In the genomic region with DNA sequence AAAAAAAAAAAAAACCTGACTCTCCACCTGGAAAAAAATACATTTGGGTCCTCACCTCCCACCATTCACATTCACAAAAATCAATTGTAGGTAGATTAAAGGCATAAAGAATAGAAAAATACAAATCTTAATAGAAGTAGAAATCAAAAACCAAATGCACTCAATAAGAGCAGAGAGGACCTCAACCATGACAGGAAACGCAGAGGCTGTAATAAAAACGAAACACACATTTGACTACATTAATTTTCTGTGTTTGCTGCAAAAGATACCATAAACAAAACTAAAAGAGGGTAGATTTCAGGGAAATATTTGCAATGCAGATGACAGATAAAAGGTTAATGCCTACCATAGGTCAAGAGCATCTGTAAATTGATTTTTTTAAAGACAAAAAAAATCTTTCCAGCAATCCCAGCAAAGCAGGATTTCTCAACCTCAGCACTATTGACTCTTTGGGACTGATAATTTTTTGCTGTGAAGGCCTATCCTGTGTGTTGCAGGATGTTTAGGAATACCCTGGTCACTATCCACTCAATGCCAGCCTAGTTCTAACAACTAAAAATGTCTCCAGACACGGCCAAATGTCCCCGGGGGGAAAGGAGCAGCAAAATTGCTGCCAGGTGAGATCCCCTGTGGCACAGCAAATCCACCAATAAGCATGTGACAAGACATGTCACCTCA, we compare ENCODE assay signal across 19 cellular contexts. TPM values are rescaled to one million over a fixed set of nuclear protein-coding genes. Genes with fewer than 3 reads are reported as not detected.
DNase-seq lines count a peak whose midpoint lies in the region; ATAC-seq, FAIRE-seq and TF ChIP-seq lines count a peak whose summit lies in the region.
"Had no signal": no experiment of that assay in that cellular context is flagged by ENCODE, and none has a peak within 500 bp of the region (broad histone marks: within the 10 kb centered on the region; RNA-seq: fewer than 3 reads in every experiment).

No MANE protein-coding gene starts in this region.

- FAIRE-seq in HepG2 (lab: Jason Lieb, UNC): no peak
- FAIRE-seq: H54 had no signal

- no peak overlapping the region for H3K4me3 Mint-ChIP-seq in activated naive CD4-positive, alpha-beta T cell treated with anti-CD3 and anti-CD28 coated beads, Interleukin-2, amount 50 U/mL, for 24 hours
- H3K4me3 Mint-ChIP-seq: CD8-positive, alpha-beta T cell had no signal

- POLR2A ChIA-PET in HepG2 (lab: Yijun Ruan, JAX): no interaction called here

- TF ChIP-seq POLR2A in HepG2 (IDR thresholded peaks at IDR 0.05; ENCODE audit: insufficient read depth in 1 of 2, low read depth in 2 of 2, low read length in 2 of 2): no peak

- H3K4me1 ChIP-seq in HepG2 (ENCODE audit: insufficient read depth, low read length) (no peaks in the 10 kb centered on the region), tibial artery (peaks cover 0 to 32% (median 5%) of the 10 kb centered on the region in 4 donors)
- H3K4me1 ChIP-seq: BE2C, Peyer's patch had no signal

- CTCF ChIA-PET in HepG2 (lab: Yijun Ruan, JAX; ENCODE audit: low intra/inter-chr PET ratio, low total read pairs): no interaction called here

- DNase-seq in activated naive CD4-positive, alpha-beta T cell treated with Interleukin-2 at 50 U/mL for 16 hours: no peak
- DNase-seq in NCI-H526 (lab: John Stamatoyannopoulos, UW) (peak; percentile 34 to 38), HepG2 (ENCODE audit: low spot score) (no peak), tibial artery (no peak)
- DNase-seq: ACHN; BE2C; CD8-positive, alpha-beta T cell; Karpas-422; MM.1S; NCI-H1105; NCI-H187 treated with DMSO at 0.1 percent for 48 hours; NCI-H446; SHP77 treated with DMSO at 0.1 percent for 48 hours had no signal

- H3K36me3 Mint-ChIP-seq in activated naive CD4-positive, alpha-beta T cell treated with anti-CD3 and anti-CD28 coated beads, Interleukin-2, amount 50 U/mL, for 24 hours: no peaks in the 10 kb centered on the region
- H3K36me3 Mint-ChIP-seq: CD8-positive, alpha-beta T cell had no signal

- no peak for TF ChIP-seq RAD21 in HepG2 (CRISPR knock-in tag; IDR thresholded peaks at IDR 0.05)

- no peaks in the 10 kb centered on the region for H3K9me3 Mint-ChIP-seq in activated naive CD4-positive, alpha-beta T cell treated with anti-CD3 and anti-CD28 coated beads, Interleukin-2, amount 50 U/mL, for 24 hours
- H3K9me3 Mint-ChIP-seq: CD8-positive, alpha-beta T cell had no signal

- in situ Hi-C loops in HepG2 (cut with HindIII; ENCODE audit: extremely low pct_ligation_motif_present, low pct_unique_long_range_greater_than_20kb): no loop called here

- no peak for TF ChIP-seq CTCF in HepG2 (CRISPR knock-in tag; IDR thresholded peaks at IDR 0.05)
- no peak for TF ChIP-seq CTCF in tibial artery (IDR thresholded peaks at IDR 0.05)

- no peak overlapping the region for H3K4me2 ChIP-seq in HepG2 (ENCODE audit: low read depth, low read length)

- H3K27ac ChIP-seq in HepG2 (ENCODE audit: extremely low read length, insufficient read depth, low read length) (no peak overlapping the region), tibial artery (peak overlapping the region; percentile 43 to 65)
- H3K27ac ChIP-seq: Peyer's patch had no signal

- H3K4me3 ChIP-seq in HepG2 (replicated peaks in 1 of 3; ENCODE audit: insufficient read depth in 1 of 3, low read depth in 2 of 3, low read length in 3 of 3) (no peak overlapping the region), tibial artery (no peak overlapping the region)
- H3K4me3 ChIP-seq: Peyer's patch had no signal

- ATAC-seq in HepG2 (no peak), GM18870 (IDR thresholded peaks at IDR 0.05; ENCODE audit: unreplicated experiment) (no peak), GM19463 (IDR thresholded peaks at IDR 0.05; ENCODE audit: unreplicated experiment) (no peak)
- ATAC-seq: CD8-positive, alpha-beta T cell had no signal

- H3K9ac ChIP-seq in HepG2 (ENCODE audit: insufficient read depth, low read depth, low read length): no peak overlapping the region

- peaks cover 3 to 42% of the 10 kb centered on the region in 2 experiments for H3K27me3 ChIP-seq in HepG2 (ENCODE audit: control insufficient read depth in 1 of 2, insufficient read depth in 2 of 2, low read length in 2 of 2)
- no peaks in the 10 kb centered on the region for H3K27me3 ChIP-seq in tibial artery
- H3K27me3 ChIP-seq: BE2C, Peyer's patch had no signal

- intact Hi-C loops in HepG2 (cut with micrococcal nuclease; ENCODE audit: unreplicated experiment) (no loop called here), tibial artery (cut with DNase I; ENCODE audit: low total_unique reads) (no loop called here)

- no peaks in the 10 kb centered on the region for H3K79me2 ChIP-seq in HepG2 (ENCODE audit: insufficient read depth, low read length)

- H3K4me1 Mint-ChIP-seq in activated naive CD4-positive, alpha-beta T cell treated with anti-CD3 and anti-CD28 coated beads, Interleukin-2, amount 50 U/mL, for 24 hours: peaks cover under 1% of the 10 kb centered on the region

- H3K9me3 ChIP-seq in HepG2 (ENCODE audit: low read length): no peaks in the 10 kb centered on the region
- H3K9me3 ChIP-seq in tibial artery: no peaks in the 10 kb centered on the region
- H3K9me3 ChIP-seq: BE2C, Peyer's patch had no signal

- peak overlapping the region; percentile 38 for H3K27ac Mint-ChIP-seq in activated naive CD4-positive, alpha-beta T cell treated with anti-CD3 and anti-CD28 coated beads, Interleukin-2, amount 50 U/mL, for 24 hours
- H3K27ac Mint-ChIP-seq: CD8-positive, alpha-beta T cell had no signal

- TF ChIP-seq EP300 in HepG2 (IDR thresholded peaks at IDR 0.05; ENCODE audit: low read depth in 2 of 2, low read length in 2 of 2) (no peak), HepG2 (CRISPR knock-in tag; IDR thresholded peaks at IDR 0.05; ENCODE audit: borderline replicate concordance) (no peak)

- BruUV-seq in HepG2 (replicated peaks; lab: Mats Ljungman, UMichigan): no TSS peak

- 22% methylated on average over 4 of the region's 4 CpGs for WGBS in HepG2 (ENCODE audit: low lambda C conversion rate)

- no peaks in the 10 kb centered on the region for H3K27me3 Mint-ChIP-seq in activated naive CD4-positive, alpha-beta T cell treated with anti-CD3 and anti-CD28 coated beads, Interleukin-2, amount 50 U/mL, for 24 hours

- no peaks in the 10 kb centered on the region for H3K36me3 ChIP-seq in HepG2 (replicated peaks in 1 of 2; ENCODE audit: control insufficient read depth in 1 of 2, insufficient read depth in 2 of 2, low read length in 2 of 2)
- no peaks in the 10 kb centered on the region for H3K36me3 ChIP-seq in tibial artery
- H3K36me3 ChIP-seq: BE2C, Peyer's patch had no signal

- H2AFZ ChIP-seq in HepG2 (ENCODE audit: low read length): no peak overlapping the region

- no peaks in the 10 kb centered on the region for H4K20me1 ChIP-seq in HepG2 (ENCODE audit: insufficient read depth, low read length)

TF ChIP-seq in HepG2, 621 proteins besides CTCF, POLR2A, EP300 and RAD21 (continues in another document):
- no peak for TF ChIP-seq KLF15 (CRISPR knock-in tag; IDR thresholded peaks at IDR 0.05; ENCODE audit: borderline replicate concordance)
- peak; percentile 47; the same call in 1 of the 2 replicates for TF ChIP-seq MAFF (IDR thresholded peaks at IDR 0.05; ENCODE audit: low read depth, low read length)

RNA-seq across cellular contexts. Expression of a gene that starts 9.1 kb away (rescaled TPM):
- not detected in 2 replicates for total RNA-seq in HepG2 (2016; rRNA removed; fragmentation: Illumina TruSeq; extraction: Trizol)
- not detected in 2 replicates for total RNA-seq in HepG2 (2016; cell fraction: cytosol; rRNA removed; fragmentation: Illumina TruSeq; extraction: Trizol; ENCODE audit: low read depth)
- not detected in 2 replicates for total RNA-seq in HepG2 (2016; cell fraction: insoluble cytoplasmic fraction; rRNA removed; fragmentation: Illumina TruSeq; extraction: Trizol)
- total RNA-seq in HepG2 (2016; cell fraction: membrane; rRNA removed; fragmentation: Illumina TruSeq; extraction: Trizol): not detected in 2 replicates
- total RNA-seq in HepG2 (2016; cell fraction: nucleus; rRNA removed; fragmentation: Illumina TruSeq; extraction: Trizol): not detected in 2 replicates
- polyA plus RNA-seq in HepG2 (2011; rRNA removed): not detected in 2 replicates
- polyA plus RNA-seq in HepG2 (2011; cell fraction: cytosol; rRNA removed): not detected in 2 replicates
- not detected in 2 replicates for polyA plus RNA-seq in HepG2 (2011; cell fraction: nucleus; rRNA removed)
- 0.09 TPM in 1 of 2 replicates, not detected in the other for polyA plus RNA-seq in HepG2 (2012)
- polyA plus RNA-seq in HepG2 (2016; cell fraction: cytosol; fragmentation: Illumina TruSeq; extraction: Trizol; ENCODE audit: low read depth): not detected in 2 replicates
- polyA plus RNA-seq in HepG2 (2016; cell fraction: insoluble cytoplasmic fraction; fragmentation: Illumina TruSeq; extraction: Trizol; ENCODE audit: low read depth): not detected in 2 replicates
- not detected in 2 replicates for polyA plus RNA-seq in HepG2 (2016; cell fraction: membrane; fragmentation: Illumina TruSeq; extraction: Trizol; ENCODE audit: low read depth)
- polyA plus RNA-seq in HepG2 (2016; cell fraction: nucleus; fragmentation: Illumina TruSeq; extraction: Trizol; ENCODE audit: insufficient read depth, low read depth): not detected in 2 replicates
- polyA minus RNA-seq in HepG2 (2011; rRNA and poly(A)+ RNA removed; ENCODE audit: low replicate concordance): not detected in 2 replicates
- not detected in 2 replicates for polyA minus RNA-seq in HepG2 (2011; cell fraction: cytosol; rRNA and poly(A)+ RNA removed)
- not detected in 2 replicates for polyA minus RNA-seq in HepG2 (2011; cell fraction: nucleus; rRNA and poly(A)+ RNA removed)

RNA-seq across cellular contexts. Expression of a gene that starts 41.7 kb away (rescaled TPM):
- not detected in 2 replicates for total RNA-seq in HepG2 (2016; rRNA removed; fragmentation: Illumina TruSeq; extraction: Trizol)
- not detected in 2 replicates for total RNA-seq in HepG2 (2016; cell fraction: cytosol; rRNA removed; fragmentation: Illumina TruSeq; extraction: Trizol; ENCODE audit: low read depth)
- total RNA-seq in HepG2 (2016; cell fraction: insoluble cytoplasmic fraction; rRNA removed; fragmentation: Illumina TruSeq; extraction: Trizol): not detected in 2 replicates
- not detected in 2 replicates for total RNA-seq in HepG2 (2016; cell fraction: membrane; rRNA removed; fragmentation: Illumina TruSeq; extraction: Trizol)
- not detected in 2 replicates for total RNA-seq in HepG2 (2016; cell fraction: nucleus; rRNA removed; fragmentation: Illumina TruSeq; extraction: Trizol)
- polyA plus RNA-seq in HepG2 (2011; rRNA removed): 0.01 TPM in 1 of 2 replicates, not detected in the other
- not detected in 2 replicates for polyA plus RNA-seq in HepG2 (2011; cell fraction: cytosol; rRNA removed)
- polyA plus RNA-seq in HepG2 (2011; cell fraction: nucleus; rRNA removed): 0.03 TPM in 1 of 2 replicates, not detected in the other
- not detected in 2 replicates for polyA plus RNA-seq in HepG2 (2012)
- polyA plus RNA-seq in HepG2 (2016; cell fraction: cytosol; fragmentation: Illumina TruSeq; extraction: Trizol; ENCODE audit: low read depth): not detected in 2 replicates
- not detected in 2 replicates for polyA plus RNA-seq in HepG2 (2016; cell fraction: insoluble cytoplasmic fraction; fragmentation: Illumina TruSeq; extraction: Trizol; ENCODE audit: low read depth)
- not detected in 2 replicates for polyA plus RNA-seq in HepG2 (2016; cell fraction: membrane; fragmentation: Illumina TruSeq; extraction: Trizol; ENCODE audit: low read depth)
- polyA plus RNA-seq in HepG2 (2016; cell fraction: nucleus; fragmentation: Illumina TruSeq; extraction: Trizol; ENCODE audit: insufficient read depth, low read depth): not detected in 2 replicates
- polyA minus RNA-seq in HepG2 (2011; rRNA and poly(A)+ RNA removed; ENCODE audit: low replicate concordance): 0.16 TPM in 1 of 2 replicates, not detected in the other
- polyA minus RNA-seq in HepG2 (2011; cell fraction: cytosol; rRNA and poly(A)+ RNA removed): not detected in 2 replicates
- not detected in 2 replicates for polyA minus RNA-seq in HepG2 (2011; cell fraction: nucleus; rRNA and poly(A)+ RNA removed)
- total RNA-seq: CD8-positive, alpha-beta T cell; Daoy had no signal

Comparison
In these comparisons a context has a peak if more than half of its experiments do, and no peak if none do; other contexts are left out.
1. DNase-seq: peak in NCI-H526 (2 of 2); none in activated naive CD4-positive, alpha-beta T cell treated with Interleukin-2 at 50 U/mL for 16 hours (single experiment), HepG2 (single experiment) and tibial artery (0 of 2).